ENCODE assay signal across 10 cellular contexts in the genomic region with DNA sequence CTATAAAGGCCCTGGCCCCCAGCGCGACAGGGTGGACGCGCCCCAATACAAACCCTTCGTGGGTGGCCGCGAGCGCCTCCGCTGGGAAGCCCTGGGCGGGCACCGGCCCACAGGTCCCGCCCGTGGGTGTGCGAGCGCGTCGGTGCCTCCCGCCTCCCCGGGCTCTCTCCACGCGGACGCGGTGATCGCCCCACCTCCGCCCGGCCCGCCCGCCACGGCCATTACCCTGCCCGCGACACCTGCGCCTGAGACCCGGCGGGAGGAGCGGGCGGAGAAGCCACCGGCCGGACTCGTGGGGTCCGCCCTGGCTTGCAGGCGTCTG.
A peak's percentile ranks its signal among the peaks of the same experiment; 100 is the strongest.
DNase-seq lines count a peak whose midpoint lies in the region; ATAC-seq and TF ChIP-seq lines count a peak whose summit lies in the region.
"Had no signal": no experiment of that assay in that cellular context is flagged by ENCODE, and none has a peak within 500 bp of the region (broad histone marks: within the 10 kb centered on the region; RNA-seq: fewer than 3 reads in every experiment).

No MANE protein-coding gene starts in this region.

- H3K27me3 ChIP-seq in A673 (replicated peaks; ENCODE audit: insufficient read depth, low read depth, low read length, poor library complexity) (peaks cover 99% of the 10 kb centered on the region), esophagus (ENCODE audit: control insufficient read depth in 1 of 2, insufficient read depth in 2 of 2, low read length in 2 of 2) (peaks cover 4 to 44% of the 10 kb centered on the region in 2 donors)

- no peak for TF ChIP-seq CTCF in A673 (conservative IDR thresholded peaks at IDR 0.05; ENCODE audit: low read depth, low read length)
- no peak for TF ChIP-seq CTCF in LNCaP clone FGC (IDR thresholded peaks at IDR 0.05; ENCODE audit: control insufficient read depth, extremely low read depth, insufficient read depth)
- no peak for TF ChIP-seq CTCF in natural killer cell (IDR thresholded peaks at IDR 0.05)

- no peaks in the 10 kb centered on the region for H3K9me3 Mint-ChIP-seq in natural killer cell

- H3K27ac Mint-ChIP-seq in natural killer cell: no peak overlapping the region

- H3K27ac ChIP-seq in A673 (ENCODE audit: low read depth, low read length, poor library complexity, severe bottlenecking) (no peak overlapping the region), esophagus (ENCODE audit: low read depth in 2 of 2, low read length in 1 of 2) (no peak overlapping the region)

- H3K4me3 ChIP-seq in A673 (ENCODE audit: low read depth, low read length, poor library complexity, severe bottlenecking): peak overlapping the region; percentile 31
- H3K4me3 ChIP-seq in LNCaP clone FGC (ENCODE audit: low read depth, low read length): peak overlapping the region; percentile 40
- peak overlapping the region; percentile 16 to 43 for H3K4me3 ChIP-seq in esophagus (ENCODE audit: low read depth in 1 of 2, low read length in 2 of 2)

- H3K9me3 ChIP-seq in A673 (ENCODE audit: low read depth, low read length, poor library complexity, severe bottlenecking) (no peaks in the 10 kb centered on the region), esophagus (ENCODE audit: control insufficient read depth in 2 of 2, insufficient read depth in 1 of 2, low read depth in 1 of 2, low read length in 1 of 2) (peaks cover 0 to 3% of the 10 kb centered on the region in 2 donors)
- H3K9me3 ChIP-seq: MG63 had no signal

- H3K4me3 Mint-ChIP-seq in natural killer cell: peak overlapping the region; percentile 90

- BruUV-seq in A673 (replicated peaks; lab: Mats Ljungman, UMichigan): no TSS peak

- H3K4me1 Mint-ChIP-seq in natural killer cell: peaks cover 25 to 48% of the 10 kb centered on the region in 2 donors

- intact Hi-C loops in A673 (cut with micrococcal nuclease; ENCODE audit: unreplicated experiment) (no loop called here), natural killer cell (cut with micrococcal nuclease) (loop anchor here (5.0 kb wide), 2 partner anchors 154 to 264 kb away; no protein-coding TSS in a partner anchor)

- peaks cover 65 to 69% of the 10 kb centered on the region in 2 donors for H3K27me3 Mint-ChIP-seq in natural killer cell (ENCODE audit: low read depth in 2 of 2)

- CTCF ChIA-PET in A673 (lab: Charles Lee): no interaction called here

- peak in 2 of 3 donors; percentile 24 to 26 for ATAC-seq in natural killer cell
- no peak for ATAC-seq in GM19035 (IDR thresholded peaks at IDR 0.05; ENCODE audit: unreplicated experiment)
- no peak for ATAC-seq in GM18907 (IDR thresholded peaks at IDR 0.05; ENCODE audit: unreplicated experiment)

- no peaks in the 10 kb centered on the region for H3K36me3 Mint-ChIP-seq in natural killer cell

- POLR2A ChIA-PET in A673 (lab: Charles Lee; ENCODE audit: low non-redundant PET): interaction anchor here (0.5 kb wide), 1 partner anchor 188 kb away, joined by 3 read pairs; no protein-coding TSS in a partner anchor

- DNase-seq in A673 (ENCODE audit: low spot score) (no peak), LNCaP clone FGC (ENCODE audit: low read depth) (no peak), natural killer cell (no peak), NCI-H1092 (lab: John Stamatoyannopoulos, UW) (no peak)
- DNase-seq in stimulated activated CD8-positive, alpha-beta memory T cell treated with anti-CD3 and anti-CD28 coated beads, Interleukin-4, amount 100 ng/mL, for 48 hours: no peak
- DNase-seq: MG63, SHP77 had no signal

- no peaks in the 10 kb centered on the region for H3K36me3 ChIP-seq in A673 (ENCODE audit: insufficient read depth, low read length, poor library complexity, severe bottlenecking)
- no peaks in the 10 kb centered on the region for H3K36me3 ChIP-seq in esophagus (ENCODE audit: control insufficient read depth in 2 of 2, insufficient read depth in 2 of 2, low read length in 1 of 2)
- H3K36me3 ChIP-seq: MG63 had no signal

- WGBS in esophagus, 2 donors: 3 to 4% methylated on average over 24 to 41 of the region's 41 CpGs

- H3K4me1 ChIP-seq in A673 (ENCODE audit: insufficient read depth, low read length, poor library complexity, severe bottlenecking): peaks cover 17% of the 10 kb centered on the region
- peaks cover 6 to 16% of the 10 kb centered on the region in 2 donors for H3K4me1 ChIP-seq in esophagus (ENCODE audit: control insufficient read depth in 2 of 2, insufficient read depth in 2 of 2, low read length in 1 of 2)

Comparison
In these comparisons a context has a peak if more than half of its experiments do, and no peak if none do; other contexts are left out.
1. ATAC-seq: peak in natural killer cell (2 of 3); none in GM19035 (single experiment) and GM18907 (single experiment).
2. Peak in every context shown above with its lines, with median percentiles within 50 percentile points of each other: H3K4me3 ChIP-seq.